ENCODE assay signal across 14 cellular contexts in the genomic region with DNA sequence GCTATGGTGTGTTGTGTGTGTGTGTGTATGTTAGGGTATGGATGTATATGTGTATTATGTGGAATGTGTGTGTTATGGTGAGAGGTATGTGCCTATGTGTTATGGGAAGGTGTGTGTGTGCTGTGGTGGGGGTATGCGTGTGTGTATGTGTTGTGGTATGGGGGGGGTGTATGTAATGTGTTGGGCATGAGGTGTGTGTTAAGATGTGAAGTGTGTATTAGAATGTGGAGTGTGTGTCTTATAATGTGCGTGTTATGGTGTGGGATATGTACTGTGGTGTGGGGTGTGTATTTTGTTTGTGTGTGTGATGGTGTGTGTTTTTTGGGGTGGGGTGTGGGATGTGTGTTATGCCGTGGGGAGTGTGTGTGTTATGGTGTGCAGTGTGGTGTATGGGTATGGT.
DNase-seq lines count a peak whose midpoint lies in the region; ATAC-seq, FAIRE-seq and TF ChIP-seq lines count a peak whose summit lies in the region.
"Had no signal": no experiment of that assay in that cellular context is flagged by ENCODE, and none has a peak within 500 bp of the region (broad histone marks: within the 10 kb centered on the region; RNA-seq: fewer than 3 reads in every experiment).

No MANE protein-coding gene starts in this region.

- H2AFZ ChIP-seq in H1 (ENCODE audit: low read length) = no peak overlapping the region

- intact Hi-C loops in vagina (cut with DNase I) = no loop called here

- no peaks in the 10 kb centered on the region for H3K27me3 ChIP-seq in H1 (replicated peaks in 1 of 4; ENCODE audit: control insufficient read depth in 3 of 4, extremely low read depth in 1 of 4, insufficient read depth in 3 of 4, low read length in 3 of 4)
- no peaks in the 10 kb centered on the region for H3K27me3 ChIP-seq in mesendoderm (ENCODE audit: insufficient read depth, low read length, poor library complexity)
- no peaks in the 10 kb centered on the region for H3K27me3 ChIP-seq in vagina
- H3K27me3 ChIP-seq: BLaER1 treated with 17β-estradiol and CSF1 and Interleukin-3, amounts not matched to agents 10 nM and 100 nM had no signal

- H3K23ac ChIP-seq in H1 (ENCODE audit: insufficient read length) = no peak overlapping the region
- no peak overlapping the region for H3K23ac ChIP-seq in mesendoderm (ENCODE audit: low read length)

- no peaks in the 10 kb centered on the region for H3K36me3 ChIP-seq in H1 (ENCODE audit: control insufficient read depth in 2 of 4, insufficient read depth in 4 of 4, low read length in 3 of 4)
- H3K36me3 ChIP-seq in mesendoderm (ENCODE audit: control insufficient read depth, insufficient read depth, low read length) = no peaks in the 10 kb centered on the region
- no peaks in the 10 kb centered on the region for H3K36me3 ChIP-seq in vagina
- H3K36me3 ChIP-seq: BLaER1 treated with 17β-estradiol and CSF1 and Interleukin-3, amounts not matched to agents 10 nM and 100 nM had no signal

- no peak overlapping the region for H3K27ac ChIP-seq in H1 (ENCODE audit: low read depth, low read length)
- no peak overlapping the region for H3K27ac ChIP-seq in mesendoderm (ENCODE audit: low read depth, low read length)
- no peak overlapping the region for H3K27ac ChIP-seq in vagina
- H3K27ac ChIP-seq: BLaER1 treated with 17β-estradiol and CSF1 and Interleukin-3, amounts not matched to agents 10 nM and 100 nM had no signal

- no peak overlapping the region for H2AK5ac ChIP-seq in H1 (ENCODE audit: low read depth, low read length)
- H2AK5ac ChIP-seq in mesendoderm (ENCODE audit: low read length) = no peak overlapping the region

- no peak overlapping the region for H4K91ac ChIP-seq in H1 (replicated peaks; ENCODE audit: insufficient read length, low read length)

- no peaks in the 10 kb centered on the region for H3K9me3 ChIP-seq in H1 (ENCODE audit: insufficient read depth in 2 of 2, low read depth in 1 of 2, low read length in 1 of 2)
- no peaks in the 10 kb centered on the region for H3K9me3 ChIP-seq in vagina
- H3K9me3 ChIP-seq: BLaER1 treated with 17β-estradiol and CSF1 and Interleukin-3, amounts not matched to agents 10 nM and 100 nM had no signal

- CTCF ChIA-PET in HEK293T (lab: Yijun Ruan, JAX) (interaction anchor here (2.0 kb wide), 1 partner anchor 14 kb away, joined by 6 read pairs; no protein-coding TSS in a partner anchor), H1 (lab: Charles Lee; ENCODE audit: partially characterized antibody) (no interaction called here)

- H2BK15ac ChIP-seq in H1 (ENCODE audit: low read length) (0 out of 2 replicates have a peak overlapping the region, but pooled peaks have one; percentile 13), mesendoderm (replicated peaks; ENCODE audit: low read depth) (no peak overlapping the region)

- peak overlapping the region; percentile 23 for H3K4ac ChIP-seq in H1 (replicated peaks; ENCODE audit: insufficient read length, low read depth, low read length)
- no peak overlapping the region for H3K4ac ChIP-seq in mesendoderm (ENCODE audit: low read depth, low read length)

- no peak for TF ChIP-seq CTCF in H1 (IDR thresholded peaks at IDR 0.05; ENCODE audit: control extremely low read depth in 1 of 3, insufficient read depth in 1 of 3, low read depth in 1 of 3, low read length in 3 of 3)
- TF ChIP-seq CTCF in vagina (IDR thresholded peaks at IDR 0.05) = no peak

- H2BK120ac ChIP-seq in H1 (replicated peaks; ENCODE audit: low read depth, low read length) (no peak overlapping the region), mesendoderm (ENCODE audit: low read depth, low read length) (no peak overlapping the region)

- no peak overlapping the region for H3K4me3 ChIP-seq in H1 (ENCODE audit: extremely low read depth in 1 of 4, insufficient read depth in 2 of 4, low read depth in 3 of 4, low read length in 4 of 4)
- H3K4me3 ChIP-seq in mesendoderm (ENCODE audit: low read length) = no peak overlapping the region
- no peak overlapping the region for H3K4me3 ChIP-seq in vagina
- H3K4me3 ChIP-seq: BLaER1 treated with 17β-estradiol and CSF1 and Interleukin-3, amounts not matched to agents 10 nM and 100 nM had no signal

- TF ChIP-seq EP300 in H1 (IDR thresholded peaks at IDR 0.05; ENCODE audit: borderline replicate concordance in 1 of 2, low read depth in 2 of 2, low read length in 2 of 2) = no peak

- H3K9ac ChIP-seq in H1 (replicated peaks in 1 of 4; ENCODE audit: extremely low read depth in 1 of 4, low read depth in 3 of 4, low read length in 3 of 4) = no peak overlapping the region
- H3K9ac ChIP-seq in mesendoderm (ENCODE audit: low read length) = no peak overlapping the region
- H3K9ac ChIP-seq: BLaER1 treated with 17β-estradiol and CSF1 and Interleukin-3, amounts not matched to agents 10 nM and 100 nM had no signal

- DNase-seq in HEK293T (ENCODE audit: extremely low spot score) (no peak), H1 (ENCODE audit: low read depth in 1 of 2, low spot score in 2 of 2) (no peak), mesendoderm (no peak), vagina (ENCODE audit: extremely low spot score in 2 of 2) (peak; percentile 40 to 56), NCI-H1105 treated with DMSO at 0.1 percent for 48 hours (lab: John Stamatoyannopoulos, UW) (no peak)
- no peak for DNase-seq in stimulated activated CD4-positive, alpha-beta T cell treated with anti-CD3 and anti-CD28 coated beads, Interleukin-4, amount 100 ng/mL, for 1 hour
- DNase-seq: ACHN; CD4-positive, CD25-positive, alpha-beta regulatory T cell; DMS53; GF-D8; HFFc6 had no signal

- TF ChIP-seq RAD21 in H1 (IDR thresholded peaks at IDR 0.05 in 1 of 2, conservative IDR thresholded peaks at IDR 0.05 in 1 of 2; ENCODE audit: low read depth in 2 of 2, low read length in 2 of 2) = no peak

- no peak overlapping the region for H4K5ac ChIP-seq in H1 (ENCODE audit: insufficient read length, low read depth, low read length)
- H4K5ac ChIP-seq in mesendoderm (ENCODE audit: low read length) = no peak overlapping the region

- no peak overlapping the region for H2BK20ac ChIP-seq in H1 (ENCODE audit: low read length)

- H3K4me2 ChIP-seq in H1 (ENCODE audit: insufficient read depth in 1 of 2, low read depth in 2 of 2, low read length in 2 of 2) (no peak overlapping the region), mesendoderm (ENCODE audit: low read length) (no peak overlapping the region)

- H2BK5ac ChIP-seq in H1 (ENCODE audit: low read depth, low read length) (no peak overlapping the region), mesendoderm (ENCODE audit: low read length) (no peak overlapping the region)

- H3K56ac ChIP-seq in H1 (replicated peaks; ENCODE audit: insufficient read length, low read depth, low read length) (peak overlapping the region; percentile 77), mesendoderm (ENCODE audit: low read length) (peak overlapping the region; percentile 6)

- POLR2A ChIA-PET in HEK293T (lab: Yijun Ruan, JAX) = no interaction called here
- POLR2A ChIA-PET in H1 (lab: Charles Lee; ENCODE audit: partially characterized antibody) = no interaction called here

- H4K8ac ChIP-seq in H1 (ENCODE audit: extremely low read depth, insufficient read depth, low read length) (no peak overlapping the region), mesendoderm (ENCODE audit: low read depth, low read length) (no peak overlapping the region)

- H3K18ac ChIP-seq in H1 (ENCODE audit: extremely low read depth, low read length) (no peak overlapping the region), mesendoderm (ENCODE audit: low read length) (no peak overlapping the region)

- FAIRE-seq in H1 (lab: Jason Lieb, UNC) = no peak
- FAIRE-seq: GM19239 had no signal

- TF ChIP-seq POLR2A in H1 (IDR thresholded peaks at IDR 0.05; ENCODE audit: control extremely low read depth in 1 of 2, low read depth in 2 of 2, low read length in 2 of 2) (no peak), vagina (IDR thresholded peaks at IDR 0.05) (no peak)

- no peaks in the 10 kb centered on the region for H3K79me2 ChIP-seq in H1 (ENCODE audit: control insufficient read depth in 1 of 2, insufficient read depth in 2 of 2, low read length in 2 of 2)
- no peaks in the 10 kb centered on the region for H3K79me2 ChIP-seq in mesendoderm (ENCODE audit: control insufficient read depth, insufficient read depth, low read length)

- peaks cover 0 to 2% of the 10 kb centered on the region in 2 experiments for H4K20me1 ChIP-seq in H1 (replicated peaks in 1 of 2; ENCODE audit: control insufficient read depth in 1 of 2, insufficient read depth in 2 of 2, low read length in 2 of 2)
- H4K20me1 ChIP-seq: BLaER1 treated with 17β-estradiol and CSF1 and Interleukin-3, amounts not matched to agents 10 nM and 100 nM had no signal

- H3K79me1 ChIP-seq in H1 (ENCODE audit: low read depth, low read length) = no peaks in the 10 kb centered on the region
- H3K79me1 ChIP-seq in mesendoderm (ENCODE audit: low read length) = no peaks in the 10 kb centered on the region

- H3K14ac ChIP-seq in H1 (ENCODE audit: insufficient read length) = no peak overlapping the region

- ATAC-seq in GM21367 (IDR thresholded peaks at IDR 0.05; ENCODE audit: unreplicated experiment) = no peak

- peaks cover 0 to 12% (median 7%) of the 10 kb centered on the region in 4 experiments; a peak in 5 of 7 replicates for H3K4me1 ChIP-seq in H1 (replicated peaks in 1 of 4; ENCODE audit: control insufficient read depth in 3 of 4, insufficient read depth in 4 of 4, low read length in 3 of 4)
- peaks cover 6% of the 10 kb centered on the region for H3K4me1 ChIP-seq in mesendoderm (ENCODE audit: control insufficient read depth, low read depth, low read length)
- H3K4me1 ChIP-seq in vagina = peaks cover 12% of the 10 kb centered on the region

- H3K23me2 ChIP-seq in H1 (ENCODE audit: low read depth, low read length) = peaks cover 9% of the 10 kb centered on the region; the same call in 1 of the 2 replicates

- no peak overlapping the region for H2BK12ac ChIP-seq in H1 (ENCODE audit: low read depth, low read length)

- 90 to 100% methylated on average over 1 to 3 of the region's 3 CpGs for WGBS in H1 (ENCODE audit: extremely low coverage in 1 of 2, insufficient coverage in 1 of 2, insufficient read length in 1 of 2, insufficient replicate concordance in 2 of 2, low coverage in 1 of 2, low lambda C conversion rate in 2 of 2, missing lambda C conversion rate in 1 of 2), 2 experiments
- WGBS in mesendoderm (ENCODE audit: extremely low coverage, insufficient coverage, low lambda C conversion rate) = 100% methylated on average over 3 of the region's 3 CpGs

TF ChIP-seq in HEK293T, 16 proteins besides CTCF, POLR2A, EP300 and RAD21 (continues in another document):
- TF ChIP-seq FOXA1 (IDR thresholded peaks at IDR 0.05) (no peak), L3MBTL2 (conservative IDR thresholded peaks at IDR 0.05) (no peak), ELF4 (IDR thresholded peaks at IDR 0.05) (no peak), CTBP1 (IDR thresholded peaks at IDR 0.05; ENCODE audit: borderline replicate concordance) (0 out of 2 replicates have a peak, but pooled peaks have one; percentile 6), FOXM1 (IDR thresholded peaks at IDR 0.05; ENCODE audit: borderline replicate concordance) (no peak)

TF ChIP-seq in H1, 55 proteins besides CTCF, POLR2A, EP300 and RAD21:
- no peak for TF ChIP-seq SIRT6 (IDR thresholded peaks at IDR 0.05; ENCODE audit: low read length)
- no peak for TF ChIP-seq CBX5 (IDR thresholded peaks at IDR 0.05; ENCODE audit: low read depth, low read length)
TF ChIP-seq in H1: peak in this region for 0.

Comparison
In these comparisons a context has a peak if more than half of its experiments do, and no peak if none do; other contexts are left out.
1. DNase-seq: peak in vagina (2 of 2); none in HEK293T (single experiment), H1 (0 of 2), mesendoderm (single experiment), NCI-H1105 treated with DMSO at 0.1 percent for 48 hours (single experiment) and stimulated activated CD4-positive, alpha-beta T cell treated with anti-CD3 and anti-CD28 coated beads, Interleukin-4, amount 100 ng/mL, for 1 hour (single experiment).